ENCODE assay signal across 36 cellular contexts in genomic region chr15:84794148-84794547, GRCh38. TPM values are rescaled to one million over a fixed set of nuclear protein-coding genes. Genes with fewer than 3 reads are reported as not detected.
DNase-seq lines count a peak whose midpoint lies in the region; ATAC-seq, FAIRE-seq and TF ChIP-seq lines count a peak whose summit lies in the region.
"Had no signal": no experiment of that assay in that cellular context is flagged by ENCODE, and none has a peak within 500 bp of the region (broad histone marks: within the 10 kb centered on the region; RNA-seq: fewer than 3 reads in every experiment).

No MANE protein-coding gene starts in this region.

- no peaks in the 10 kb centered on the region for H3K9me1 ChIP-seq in K562 (ENCODE audit: control insufficient read depth, insufficient read depth, low read length)

- no peak for TF ChIP-seq RAD21 in HepG2 (CRISPR knock-in tag; IDR thresholded peaks at IDR 0.05)
- TF ChIP-seq RAD21 in K562 (CRISPR knock-in tag; conservative IDR thresholded peaks at IDR 0.05 in 1 of 2, IDR thresholded peaks at IDR 0.05 in 1 of 2): no peak

- no peaks in the 10 kb centered on the region for H3K4me1 ChIP-seq in HepG2 (ENCODE audit: insufficient read depth, low read length)
- H3K4me1 ChIP-seq in right lobe of liver: peaks cover 0 to 7% (median 2%) of the 10 kb centered on the region in 4 donors
- peaks cover 5% of the 10 kb centered on the region; the same call in 1 of the 2 replicates for H3K4me1 ChIP-seq in HEK293 (ENCODE audit: control insufficient read depth, insufficient read depth, low read length)
- no peaks in the 10 kb centered on the region for H3K4me1 ChIP-seq in K562 (replicated peaks in 1 of 2; ENCODE audit: control insufficient read depth in 2 of 2, insufficient read depth in 2 of 2, low read length in 2 of 2)
- H3K4me1 ChIP-seq in smooth muscle cell (ENCODE audit: low read depth): peaks cover 8% of the 10 kb centered on the region
- H3K4me1 ChIP-seq: A549, BE2C, Caco-2 had no signal

- BruUV-seq in HepG2 (replicated peaks; lab: Mats Ljungman, UMichigan) (no TSS peak), K562 (replicated peaks; lab: Mats Ljungman, UMichigan) (no TSS peak)

- H3K9me3 ChIP-seq in HepG2 (ENCODE audit: low read length): no peaks in the 10 kb centered on the region
- no peaks in the 10 kb centered on the region for H3K9me3 ChIP-seq in right lobe of liver
- no peaks in the 10 kb centered on the region for H3K9me3 ChIP-seq in HEK293 (ENCODE audit: control insufficient read depth, insufficient read depth, low read depth, low read length)
- no peaks in the 10 kb centered on the region for H3K9me3 ChIP-seq in K562 (replicated peaks; ENCODE audit: control insufficient read depth, insufficient read depth, low read depth, low read length)
- H3K9me3 ChIP-seq in smooth muscle cell (replicated peaks; ENCODE audit: low read depth): no peaks in the 10 kb centered on the region
- H3K9me3 ChIP-seq: A549; BE2C; BLaER1; BLaER1 treated with 17β-estradiol and CSF1 and Interleukin-3, amounts not matched to agents 10 nM and 100 nM; Caco-2 had no signal

- H3K9me3 Mint-ChIP-seq in WTC11: no peaks in the 10 kb centered on the region
- H3K9me3 Mint-ChIP-seq: CD14-positive monocyte; CD4-positive, alpha-beta memory T cell; CD4-positive, alpha-beta T cell; CD4-positive, CD25-positive, alpha-beta regulatory T cell; CD8-positive, alpha-beta memory T cell; CD8-positive, alpha-beta T cell had no signal

- in situ Hi-C loops in HepG2 (cut with HindIII; ENCODE audit: extremely low pct_ligation_motif_present, low pct_unique_long_range_greater_than_20kb) (no loop called here), K562 (cut with MboI) (no loop called here)

- H3K4me3 ChIP-seq in HepG2 (replicated peaks in 1 of 3; ENCODE audit: insufficient read depth in 1 of 3, low read depth in 2 of 3, low read length in 3 of 3): no peak overlapping the region
- H3K4me3 ChIP-seq in right lobe of liver: no peak overlapping the region
- no peak overlapping the region for H3K4me3 ChIP-seq in HEK293 (ENCODE audit: low read depth, low read length)
- no peak overlapping the region for H3K4me3 ChIP-seq in K562
- no peak overlapping the region for H3K4me3 ChIP-seq in smooth muscle cell
- H3K4me3 ChIP-seq: A549; BLaER1; BLaER1 treated with 17β-estradiol and CSF1 and Interleukin-3, amounts not matched to agents 10 nM and 100 nM had no signal

- peaks cover 4% of the 10 kb centered on the region for H3K79me2 ChIP-seq in HepG2 (ENCODE audit: insufficient read depth, low read length)
- peaks cover 7% of the 10 kb centered on the region; the same call in 2 of the 3 replicates for H3K79me2 ChIP-seq in K562 (ENCODE audit: control insufficient read depth, insufficient read depth, low read length)
- H3K79me2 ChIP-seq in smooth muscle cell (ENCODE audit: low read depth): peaks cover 41% of the 10 kb centered on the region

- H3K4me2 ChIP-seq in HepG2 (ENCODE audit: low read depth, low read length) (no peak overlapping the region), K562 (ENCODE audit: insufficient read depth, low read length) (no peak overlapping the region), smooth muscle cell (no peak overlapping the region)
- H3K4me2 ChIP-seq: A549; BLaER1; BLaER1 treated with 17β-estradiol and CSF1 and Interleukin-3, amounts not matched to agents 10 nM and 100 nM had no signal

- H2AFZ ChIP-seq in HepG2 (ENCODE audit: low read length): no peak overlapping the region
- no peak overlapping the region for H2AFZ ChIP-seq in K562 (ENCODE audit: low read depth, low read length)
- H2AFZ ChIP-seq in smooth muscle cell (ENCODE audit: low read depth): no peak overlapping the region

- TF ChIP-seq CTCF in HepG2 (CRISPR knock-in tag; IDR thresholded peaks at IDR 0.05) (no peak), right lobe of liver (IDR thresholded peaks at IDR 0.05) (no peak), HEK293 (tag by site-specific recombination; IDR thresholded peaks at IDR 0.05) (no peak), K562 (IDR thresholded peaks at IDR 0.05 in 2 of 3, conservative IDR thresholded peaks at IDR 0.05 in 1 of 3; ENCODE audit: insufficient read depth in 2 of 3, low read depth in 1 of 3, low read length in 3 of 3) (no peak), smooth muscle cell (IDR thresholded peaks at IDR 0.05; ENCODE audit: borderline replicate concordance, insufficient read depth, poor library complexity, severe bottlenecking) (no peak), WTC11 (IDR thresholded peaks at IDR 0.05) (no peak)

- TF ChIP-seq EP300 in HepG2 (IDR thresholded peaks at IDR 0.05; ENCODE audit: low read depth in 2 of 2, low read length in 2 of 2) (no peak), HepG2 (CRISPR knock-in tag; IDR thresholded peaks at IDR 0.05; ENCODE audit: borderline replicate concordance) (no peak), K562 (IDR thresholded peaks at IDR 0.05; ENCODE audit: low read length) (no peak)

- intact Hi-C loops in HepG2 (cut with micrococcal nuclease; ENCODE audit: unreplicated experiment) (no loop called here), right lobe of liver (cut with DNase I) (no loop called here), K562 (cut with micrococcal nuclease) (no loop called here)

- H3K27me3 Mint-ChIP-seq in WTC11 (ENCODE audit: low read depth): no peaks in the 10 kb centered on the region
- H3K27me3 Mint-ChIP-seq: B cell; CD4-positive, alpha-beta memory T cell; CD4-positive, alpha-beta T cell; CD4-positive, CD25-positive, alpha-beta regulatory T cell; CD8-positive, alpha-beta memory T cell had no signal

- ATAC-seq in HepG2 (no peak), right lobe of liver (no peak), K562 (no peak), WTC11 (no peak)
- ATAC-seq: A549; CD8-positive, alpha-beta T cell had no signal

- H3F3A ChIP-seq in smooth muscle cell (ENCODE audit: low read depth): no peaks in the 10 kb centered on the region

- FAIRE-seq in HepG2 (lab: Jason Lieb, UNC): no peak
- FAIRE-seq in K562 (lab: Jason Lieb, UNC): no peak
- FAIRE-seq: A549, D721Med had no signal

- H3K9ac ChIP-seq in HepG2 (ENCODE audit: insufficient read depth, low read depth, low read length) (no peak overlapping the region), K562 (ENCODE audit: insufficient read depth in 1 of 2, low read depth in 2 of 2, low read length in 2 of 2) (no peak overlapping the region), smooth muscle cell (ENCODE audit: low read depth) (no peak overlapping the region)
- H3K9ac ChIP-seq: BLaER1; BLaER1 treated with 17β-estradiol and CSF1 and Interleukin-3, amounts not matched to agents 10 nM and 100 nM had no signal

- DNase-seq in HepG2 (ENCODE audit: low spot score) (no peak), right lobe of liver (no peak), K562 (ENCODE audit: extremely low read depth in 1 of 4, low spot score in 3 of 4) (no peak), smooth muscle cell (lab: John Stamatoyannopoulos, UW; ENCODE audit: unreplicated experiment) (no peak), activated gamma-delta T cell (lab: John Stamatoyannopoulos, UW) (no peak), NCI-H345 treated with DMSO at 0.1 percent for 48 hours (lab: John Stamatoyannopoulos, UW; ENCODE audit: unreplicated experiment) (no peak), WTC11 (ENCODE audit: low spot score) (no peak)
- DNase-seq: 8988T; ACHN; AML-193; BE2C; C1 segment of cervical spinal cord; Caco-2; Calu3; CD4-positive, alpha-beta memory T cell; CD4-positive, alpha-beta T cell; CD4-positive, CD25-positive, alpha-beta regulatory T cell; CD8-positive, alpha-beta memory T cell; CD8-positive, alpha-beta T cell; COR-L47; DMS 273 treated with DMSO at 0.1 percent for 48 hours; DMS153; DMS53; DMS79; DMS79 treated with DMSO at 0.1 percent for 48 hours; DND-41; EL had no signal

- H3K27ac ChIP-seq in HepG2 (ENCODE audit: extremely low read length, insufficient read depth, low read length) (no peak overlapping the region), right lobe of liver (no peak overlapping the region), HEK293 (ENCODE audit: extremely low read depth, low read depth, low read length) (no peak overlapping the region), K562 (ENCODE audit: extremely low read depth, low read depth, low read length) (no peak overlapping the region), smooth muscle cell (ENCODE audit: low read depth) (peak overlapping the region; percentile 52)
- H3K27ac ChIP-seq: 22Rv1; A549; BLaER1; BLaER1 treated with 17β-estradiol and CSF1 and Interleukin-3, amounts not matched to agents 10 nM and 100 nM; C4-2B had no signal

- H3K4me1 Mint-ChIP-seq in WTC11: peaks cover 6% of the 10 kb centered on the region; the same call in 1 of the 2 replicates
- H3K4me1 Mint-ChIP-seq: CD14-positive monocyte had no signal

- POLR2A ChIA-PET in HepG2 (lab: Yijun Ruan, JAX): interaction anchor here (0.6 kb wide), 1 partner anchor 223 kb away, joined by 3 read pairs; no protein-coding TSS in a partner anchor
- POLR2A ChIA-PET in HEK293 (lab: Yijun Ruan, JAX): no interaction called here
- POLR2A ChIA-PET in K562 (lab: Yijun Ruan, JAX): no interaction called here
- POLR2A ChIA-PET in WTC11 (lab: Charles Lee): no interaction called here

- CTCF ChIA-PET in HepG2 (lab: Yijun Ruan, JAX; ENCODE audit: low intra/inter-chr PET ratio, low total read pairs): no interaction called here
- CTCF ChIA-PET in HEK293 (lab: Yijun Ruan, JAX): interaction anchor here (0.6 to 0.7 kb wide), 2 partner anchors 135 to 351 kb away, joined by 3 read pairs; no protein-coding TSS in a partner anchor
- CTCF ChIA-PET in K562 (lab: Yijun Ruan, JAX; ENCODE audit: low intra/inter-chr PET ratio): no interaction called here
- CTCF ChIA-PET in WTC11 (lab: Charles Lee): no interaction called here

- H4K20me1 ChIP-seq in HepG2 (ENCODE audit: insufficient read depth, low read length): no peaks in the 10 kb centered on the region; the same call in 1 of the 2 replicates
- no peaks in the 10 kb centered on the region for H4K20me1 ChIP-seq in K562 (replicated peaks; ENCODE audit: control insufficient read depth, insufficient read depth, low read length)
- peaks cover 51% of the 10 kb centered on the region for H4K20me1 ChIP-seq in smooth muscle cell (ENCODE audit: low read depth)

- no peak for TF ChIP-seq POLR2A in HepG2 (IDR thresholded peaks at IDR 0.05; ENCODE audit: insufficient read depth in 1 of 2, low read depth in 2 of 2, low read length in 2 of 2)
- TF ChIP-seq POLR2A in right lobe of liver (IDR thresholded peaks at IDR 0.05): no peak
- no peak for TF ChIP-seq POLR2A in K562 (conservative IDR thresholded peaks at IDR 0.05)

- no peak overlapping the region for H3K27ac Mint-ChIP-seq in WTC11
- H3K27ac Mint-ChIP-seq: B cell; CD4-positive, alpha-beta T cell; CD4-positive, CD25-positive, alpha-beta regulatory T cell; CD8-positive, alpha-beta T cell had no signal

- H3K4me3 Mint-ChIP-seq in WTC11: no peak overlapping the region
- H3K4me3 Mint-ChIP-seq: B cell; CD14-positive monocyte; CD4-positive, alpha-beta memory T cell; CD4-positive, alpha-beta T cell; CD4-positive, CD25-positive, alpha-beta regulatory T cell; CD8-positive, alpha-beta memory T cell; CD8-positive, alpha-beta T cell had no signal

- H3K36me3 Mint-ChIP-seq in WTC11: peaks cover 21% of the 10 kb centered on the region

- peaks cover 25 to 66% of the 10 kb centered on the region in 2 experiments for H3K36me3 ChIP-seq in HepG2 (replicated peaks in 1 of 2; ENCODE audit: control insufficient read depth in 1 of 2, insufficient read depth in 2 of 2, low read length in 2 of 2)
- peaks cover 0 to 66% (median 12%) of the 10 kb centered on the region in 4 donors for H3K36me3 ChIP-seq in right lobe of liver
- H3K36me3 ChIP-seq in HEK293 (ENCODE audit: control insufficient read depth in 2 of 2, insufficient read depth in 1 of 2, low read length in 2 of 2): peaks cover 47 to 75% of the 10 kb centered on the region in 2 experiments
- peaks cover 77% of the 10 kb centered on the region for H3K36me3 ChIP-seq in K562 (ENCODE audit: control insufficient read depth, insufficient read depth, low read length)
- peaks cover 6% of the 10 kb centered on the region for H3K36me3 ChIP-seq in smooth muscle cell (ENCODE audit: low read depth)

- H3K27me3 ChIP-seq in HepG2 (ENCODE audit: control insufficient read depth in 1 of 2, insufficient read depth in 2 of 2, low read length in 2 of 2) (no peaks in the 10 kb centered on the region; a peak in 1 of 5 replicates), right lobe of liver (no peaks in the 10 kb centered on the region), K562 (ENCODE audit: control insufficient read depth in 2 of 2, insufficient read depth in 2 of 2, low read length in 2 of 2) (no peaks in the 10 kb centered on the region), smooth muscle cell (ENCODE audit: low read depth) (no peaks in the 10 kb centered on the region)
- H3K27me3 ChIP-seq: BE2C; BLaER1; BLaER1 treated with 17β-estradiol and CSF1 and Interleukin-3, amounts not matched to agents 10 nM and 100 nM had no signal

- 95% methylated on average over 4 of the region's 4 CpGs for WGBS in HepG2 (ENCODE audit: low lambda C conversion rate)
- WGBS in right lobe of liver (ENCODE audit: insufficient coverage, low coverage, low lambda C conversion rate, missing lambda C conversion rate): 100% methylated on average over 4 of the region's 4 CpGs
- 82% methylated on average over 3 of the region's 4 CpGs for WGBS in K562 (ENCODE audit: insufficient coverage, low coverage, missing lambda C conversion rate)
- 98% methylated on average over 4 of the region's 4 CpGs for WGBS in smooth muscle cell (ENCODE audit: low lambda C conversion rate)

RNA-seq across cellular contexts. Expression of gene ALPK3, which starts 23.0 kb away (rescaled TPM):
- total RNA-seq in HepG2 (2016; rRNA removed; fragmentation: Illumina TruSeq; extraction: Trizol) (0.03 and 0.04 TPM in 2 replicates), right lobe of liver (10 to 100 TPM in 1 of 6 experiments, 1 to 10 TPM in 5; 1.3 to 12.5 (median 5.5) TPM), K562 (2014; rRNA removed) (0.05 and 0.08 TPM in 2 replicates), K562 (2014; rRNA removed; fragmentation: Illumina TruSeq; extraction: Trizol) (0.03 and 0.07 TPM in 2 replicates), K562 (2015; rRNA removed; fragmentation: Illumina TruSeq; extraction: Trizol) (0.07 and 0.15 TPM in 2 replicates), K562 (2021) (0.07 and 0.13 TPM in 2 replicates), smooth muscle cell (10.4 and 18.8 TPM in 2 replicates), WTC11 (2021) (16.5 to 23.0 TPM (median 20.9 TPM) in 3 replicates)
- total RNA-seq in HepG2 (2016; cell fraction: cytosol; rRNA removed; fragmentation: Illumina TruSeq; extraction: Trizol; ENCODE audit: low read depth): under 0.01 TPM in 1 of 2 replicates, not detected in the other
- 0.03 and 0.04 TPM in 2 replicates for total RNA-seq in HepG2 (2016; cell fraction: insoluble cytoplasmic fraction; rRNA removed; fragmentation: Illumina TruSeq; extraction: Trizol)
- total RNA-seq in HepG2 (2016; cell fraction: membrane; rRNA removed; fragmentation: Illumina TruSeq; extraction: Trizol): not detected in 2 replicates
- 0.03 and 0.34 TPM in 2 replicates for total RNA-seq in HepG2 (2016; cell fraction: nucleus; rRNA removed; fragmentation: Illumina TruSeq; extraction: Trizol)
- polyA plus RNA-seq in HepG2 (2011; rRNA removed) (0.10 and 0.42 TPM in 2 replicates), K562 (2011; rRNA removed) (0.07 and 0.20 TPM in 2 replicates), K562 (2014; fragmentation: Illumina TruSeq; extraction: Trizol) (0.04 and 0.08 TPM in 2 replicates), K562 (2014; fragmentation: Nextera tagmentation; extraction: Ambion mirVana) (not detected), K562 (2014; rRNA removed) (0.09 and 1.0 TPM in 2 replicates), smooth muscle cell (3.5 and 6.1 TPM in 2 replicates)
- 0.03 and 0.05 TPM in 2 replicates for polyA plus RNA-seq in HepG2 (2011; cell fraction: cytosol; rRNA removed)
- polyA plus RNA-seq in HepG2 (2011; cell fraction: nucleus; rRNA removed): 0.31 and 0.56 TPM in 2 replicates
- 0.13 and 0.16 TPM in 2 replicates for polyA plus RNA-seq in HepG2 (2012)
- not detected in 2 replicates for polyA plus RNA-seq in HepG2 (2016; cell fraction: cytosol; fragmentation: Illumina TruSeq; extraction: Trizol; ENCODE audit: low read depth)
- 0.02 TPM in 1 of 2 replicates, not detected in the other for polyA plus RNA-seq in HepG2 (2016; cell fraction: insoluble cytoplasmic fraction; fragmentation: Illumina TruSeq; extraction: Trizol; ENCODE audit: low read depth)
- not detected in 2 replicates for polyA plus RNA-seq in HepG2 (2016; cell fraction: membrane; fragmentation: Illumina TruSeq; extraction: Trizol; ENCODE audit: low read depth)
- 0.12 TPM in 1 of 2 replicates, not detected in the other for polyA plus RNA-seq in HepG2 (2016; cell fraction: nucleus; fragmentation: Illumina TruSeq; extraction: Trizol; ENCODE audit: insufficient read depth, low read depth)
- 0.10 and 0.65 TPM in 2 replicates for polyA minus RNA-seq in HepG2 (2011; rRNA and poly(A)+ RNA removed; ENCODE audit: low replicate concordance)
- polyA minus RNA-seq in HepG2 (2011; cell fraction: cytosol; rRNA and poly(A)+ RNA removed): not detected in 2 replicates
- 0.12 and 0.13 TPM in 2 replicates for polyA minus RNA-seq in HepG2 (2011; cell fraction: nucleus; rRNA and poly(A)+ RNA removed)
- total RNA-seq in K562 (2011; cell fraction: chromatin; rRNA removed; ENCODE audit: low replicate concordance): 0.23 and 0.32 TPM in 2 replicates
- total RNA-seq in K562 (2011; cell fraction: nucleolus; rRNA removed): 0.13 and 0.33 TPM in 2 replicates
- total RNA-seq in K562 (2011; cell fraction: nucleoplasm; rRNA removed): 0.23 and 0.37 TPM in 2 replicates
- polyA plus RNA-seq in K562 (2011; cell fraction: cytosol; rRNA removed): 0.12 and 0.39 TPM in 2 replicates
- 0.20 and 0.25 TPM in 2 replicates for polyA plus RNA-seq in K562 (2011; cell fraction: nucleus; rRNA removed)
- 0.12 and 0.26 TPM in 2 replicates for polyA plus RNA-seq in K562 (2012)
- 0.03 and 0.07 TPM in 2 replicates for polyA minus RNA-seq in K562 (2011; rRNA and poly(A)+ RNA removed)
- polyA minus RNA-seq in K562 (2011; cell fraction: cytosol; rRNA and poly(A)+ RNA removed): 0.18 TPM in 1 of 2 replicates, not detected in the other
- polyA minus RNA-seq in K562 (2011; cell fraction: nucleus; rRNA and poly(A)+ RNA removed): 0.22 and 0.27 TPM in 2 replicates
- polyA plus RNA-seq: CD4-positive, CD25-positive, alpha-beta regulatory T cell had no signal

RNA-seq across cellular contexts. Expression of gene ZNF592, which starts 45.8 kb away (rescaled TPM):
- total RNA-seq in HepG2 (2016; rRNA removed; fragmentation: Illumina TruSeq; extraction: Trizol) (8.2 and 8.6 TPM in 2 replicates), right lobe of liver (10 to 100 TPM; 10.8 to 13.2 (median 12.1) TPM), K562 (2014; rRNA removed) (5.9 and 9.1 TPM in 2 replicates), K562 (2014; rRNA removed; fragmentation: Illumina TruSeq; extraction: Trizol) (6.3 and 6.6 TPM in 2 replicates), K562 (2015; rRNA removed; fragmentation: Illumina TruSeq; extraction: Trizol) (9.1 and 9.2 TPM in 2 replicates), K562 (2021) (22.0 and 23.8 TPM in 2 replicates), smooth muscle cell (7.7 and 10.7 TPM in 2 replicates), WTC11 (2021) (26.7 to 28.0 TPM (median 27.6 TPM) in 3 replicates)
- 1.7 and 1.8 TPM in 2 replicates for total RNA-seq in HepG2 (2016; cell fraction: cytosol; rRNA removed; fragmentation: Illumina TruSeq; extraction: Trizol; ENCODE audit: low read depth)
- 6.8 and 8.5 TPM in 2 replicates for total RNA-seq in HepG2 (2016; cell fraction: insoluble cytoplasmic fraction; rRNA removed; fragmentation: Illumina TruSeq; extraction: Trizol)
- 8.4 and 9.5 TPM in 2 replicates for total RNA-seq in HepG2 (2016; cell fraction: membrane; rRNA removed; fragmentation: Illumina TruSeq; extraction: Trizol)
- total RNA-seq in HepG2 (2016; cell fraction: nucleus; rRNA removed; fragmentation: Illumina TruSeq; extraction: Trizol): 7.9 and 9.7 TPM in 2 replicates
- polyA plus RNA-seq in HepG2 (2011; rRNA removed) (9.8 and 11.1 TPM in 2 replicates), K562 (2011; rRNA removed) (7.4 and 10.4 TPM in 2 replicates), K562 (2014; fragmentation: Illumina TruSeq; extraction: Trizol) (18.5 and 18.8 TPM in 2 replicates), K562 (2014; fragmentation: Nextera tagmentation; extraction: Ambion mirVana) (1 to 10 TPM in 1 of 2 experiments, under 1 TPM in 1; 0.88 to 1.7 TPM), K562 (2014; rRNA removed) (11.6 TPM in 2 replicates), smooth muscle cell (10.8 and 15.7 TPM in 2 replicates)
- polyA plus RNA-seq in HepG2 (2011; cell fraction: cytosol; rRNA removed): 6.3 and 8.1 TPM in 2 replicates
- polyA plus RNA-seq in HepG2 (2011; cell fraction: nucleus; rRNA removed): 20.4 and 23.3 TPM in 2 replicates
- polyA plus RNA-seq in HepG2 (2012): 12.5 and 12.7 TPM in 2 replicates
- 3.1 and 4.1 TPM in 2 replicates for polyA plus RNA-seq in HepG2 (2016; cell fraction: cytosol; fragmentation: Illumina TruSeq; extraction: Trizol; ENCODE audit: low read depth)
- 9.8 and 14.4 TPM in 2 replicates for polyA plus RNA-seq in HepG2 (2016; cell fraction: insoluble cytoplasmic fraction; fragmentation: Illumina TruSeq; extraction: Trizol; ENCODE audit: low read depth)
- 12.8 and 14.8 TPM in 2 replicates for polyA plus RNA-seq in HepG2 (2016; cell fraction: membrane; fragmentation: Illumina TruSeq; extraction: Trizol; ENCODE audit: low read depth)
- 17.8 and 21.0 TPM in 2 replicates for polyA plus RNA-seq in HepG2 (2016; cell fraction: nucleus; fragmentation: Illumina TruSeq; extraction: Trizol; ENCODE audit: insufficient read depth, low read depth)
- polyA minus RNA-seq in HepG2 (2011; rRNA and poly(A)+ RNA removed; ENCODE audit: low replicate concordance): 18.8 and 22.0 TPM in 2 replicates
- 8.2 and 9.7 TPM in 2 replicates for polyA minus RNA-seq in HepG2 (2011; cell fraction: cytosol; rRNA and poly(A)+ RNA removed)
- polyA minus RNA-seq in HepG2 (2011; cell fraction: nucleus; rRNA and poly(A)+ RNA removed): 13.8 and 15.7 TPM in 2 replicates
- 22.7 and 35.2 TPM in 2 replicates for total RNA-seq in K562 (2011; cell fraction: chromatin; rRNA removed; ENCODE audit: low replicate concordance)
- 18.4 and 21.7 TPM in 2 replicates for total RNA-seq in K562 (2011; cell fraction: nucleolus; rRNA removed)
- total RNA-seq in K562 (2011; cell fraction: nucleoplasm; rRNA removed): 22.7 and 26.9 TPM in 2 replicates
- polyA plus RNA-seq in K562 (2011; cell fraction: cytosol; rRNA removed): 8.8 and 14.0 TPM in 2 replicates
- 15.9 and 24.2 TPM in 2 replicates for polyA plus RNA-seq in K562 (2011; cell fraction: nucleus; rRNA removed)
- polyA plus RNA-seq in K562 (2012): 12.6 and 16.1 TPM in 2 replicates
- polyA minus RNA-seq in K562 (2011; rRNA and poly(A)+ RNA removed): 7.6 and 8.8 TPM in 2 replicates
- 13.0 and 13.9 TPM in 2 replicates for polyA minus RNA-seq in K562 (2011; cell fraction: cytosol; rRNA and poly(A)+ RNA removed)
- polyA minus RNA-seq in K562 (2011; cell fraction: nucleus; rRNA and poly(A)+ RNA removed): 8.2 and 9.0 TPM in 2 replicates

Comparison
In these comparisons a context has a peak if more than half of its experiments do, and no peak if none do; other contexts are left out.
1. Of the 241 proteins assayed by ChIP-seq in both HepG2 and K562: peak only in HepG2: none; only in K562: ZBTB33; in both: none; in neither: 240.